ENCODE assay signal across 31 cellular contexts in genomic region chr20:39605361-39605760, GRCh38.
"Had no signal": no experiment of that assay in that cellular context is flagged by ENCODE, and none has a peak within 500 bp of the region (broad histone marks: within the 10 kb centered on the region; RNA-seq: fewer than 3 reads in every experiment).

No MANE protein-coding gene starts in this region.

- H3K36me3 ChIP-seq: WERI-Rb-1 had no signal

- H3K27ac ChIP-seq: VCaP, WERI-Rb-1 had no signal

- ATAC-seq: activated CD4-positive, alpha-beta T cell treated with anti-CD3 and anti-CD28 coated beads for 36 hours; activated CD4-positive, CD25-positive, alpha-beta regulatory T cell treated with anti-CD3 and anti-CD28 coated beads, Interleukin-2, amount 50 U/mL, for 24 hours; activated CD8-positive, alpha-beta memory T cell treated with anti-CD3 and anti-CD28 coated beads, Interleukin-2, amount 10 ng/mL, durations not matched to agents 7 days and 5 days; activated CD8-positive, alpha-beta T cell treated with anti-CD3 and anti-CD28 coated beads for 36 hours; activated CD8-positive, alpha-beta T cell treated with anti-CD3 and anti-CD28 coated beads, Interleukin-2, amount 10 ng/mL, durations not matched to agents 7 days and 5 days; T-cell; T-helper 17 cell; WTC11 had no signal

- FAIRE-seq: TTC549 had no signal

- DNase-seq: activated B cell treated with CpG ODN at 0.5 μM for 24 hours; activated CD4-positive, alpha-beta memory T cell treated with anti-CD3 and anti-CD28 coated beads for 36 hours; activated CD4-positive, alpha-beta memory T cell treated with anti-CD3 and anti-CD28 coated beads, Interleukin-2, amount 10 ng/mL, durations not matched to agents 7 days and 5 days; activated CD4-positive, alpha-beta T cell treated with anti-CD3 and anti-CD28 coated beads for 1 hour; activated CD4-positive, alpha-beta T cell treated with anti-CD3 and anti-CD28 coated beads for 36 hours; activated CD4-positive, alpha-beta T cell treated with anti-CD3 and anti-CD28 coated beads for 4 hours; activated CD4-positive, alpha-beta T cell treated with anti-CD3 and anti-CD28 coated beads for 48 hours; activated CD4-positive, alpha-beta T cell treated with anti-CD3 and anti-CD28 coated beads, Interleukin-2, amount 10 ng/mL, durations not matched to agents 24 days and 14 days; activated CD4-positive, alpha-beta T cell treated with anti-CD3 and anti-CD28 coated beads, Interleukin-2, amount 10 ng/mL, durations not matched to agents 7 days and 5 days; activated CD4-positive, alpha-beta T cell treated with anti-CD3 and anti-CD28 coated beads, Interleukin-2, amount 50 U/mL, for 1 hour; activated CD4-positive, alpha-beta T cell treated with anti-CD3 and anti-CD28 coated beads, Interleukin-2, amount 50 U/mL, for 4 hours; activated CD4-positive, alpha-beta T cell treated with anti-CD3 and anti-CD28 coated beads, Interleukin-2, amount 50 U/mL, for 48 hours; activated CD4-positive, CD25-positive, alpha-beta regulatory T cell; activated CD4-positive, CD25-positive, alpha-beta regulatory T cell treated with anti-CD3 and anti-CD28 coated beads, Interleukin-2, amount 50 U/mL, for 72 hours; activated CD8-positive, alpha-beta memory T cell treated with anti-CD3 and anti-CD28 coated beads for 24 hours; activated CD8-positive, alpha-beta memory T cell treated with anti-CD3 and anti-CD28 coated beads, Interleukin-2, amount 10 ng/mL, durations not matched to agents 7 days and 5 days; activated CD8-positive, alpha-beta memory T cell treated with anti-CD3 and anti-CD28 coated beads, Interleukin-2, amount 50 U/mL, for 4 hours; activated CD8-positive, alpha-beta memory T cell treated with anti-CD3 and anti-CD28 coated beads, Interleukin-2, amount 50 U/mL, for 48 hours; activated CD8-positive, alpha-beta T cell treated with anti-CD3 and anti-CD28 coated beads for 36 hours; activated CD8-positive, alpha-beta T cell treated with anti-CD3 and anti-CD28 coated beads, Interleukin-2, amount 10 ng/mL, durations not matched to agents 7 days and 5 days; activated T-cell treated with anti-CD3 and anti-CD28 coated beads for 4 hours; T-cell; T-helper 1 cell; T-helper 17 cell; T-helper 2 cell; T-helper 9 cell; WERI-Rb-1 had no signal
